1 cellular context compared by ENCODE assay signal in genomic region chr3:9779721-9780450, GRCh38.
TF ChIP-seq lines count a peak whose summit lies in the region.

No MANE protein-coding gene starts in this region.

TF ChIP-seq in K562, 482 proteins besides CTCF, POLR2A, EP300 and RAD21:
- TF ChIP-seq MAFF (IDR thresholded peaks at IDR 0.05; ENCODE audit: low read length) (no peak), SRF (CRISPR knock-in tag; IDR thresholded peaks at IDR 0.05) (peak; percentile 40 to 83; a peak in 3 of 4 replicates), RFX5 (IDR thresholded peaks at IDR 0.05; ENCODE audit: low read depth, low read length) (no peak), ZFX (CRISPR knock-in tag; IDR thresholded peaks at IDR 0.05) (peak; percentile 63), SOX6 (IDR thresholded peaks at IDR 0.05) (no peak), ZKSCAN3 (CRISPR knock-in tag; IDR thresholded peaks at IDR 0.05) (peak; percentile 77; the same call in 1 of the 2 replicates), TOE1 (IDR thresholded peaks at IDR 0.05; ENCODE audit: borderline replicate concordance) (no peak), TOE1 (CRISPR knock-in tag; IDR thresholded peaks at IDR 0.05; ENCODE audit: borderline replicate concordance, low read depth) (no peak), ZNF589 (CRISPR knock-in tag; IDR thresholded peaks at IDR 0.05; ENCODE audit: low read depth) (peak; percentile 40; the same call in 1 of the 2 replicates), SPI1 (IDR thresholded peaks at IDR 0.05; ENCODE audit: borderline replicate concordance, low read depth, low read length) (peak; percentile 74; the same call in 1 of the 2 replicates), ETV6 (IDR thresholded peaks at IDR 0.05; ENCODE audit: borderline replicate concordance in 1 of 2, low read depth in 2 of 2, low read length in 1 of 2) (peak in 1 of 2 experiments; percentile 3; a peak in 1 of 4 replicates), ETV6 (CRISPR knock-in tag; IDR thresholded peaks at IDR 0.05; ENCODE audit: borderline replicate concordance) (no peak), VEZF1 (CRISPR knock-in tag; IDR thresholded peaks at IDR 0.05) (0 out of 2 replicates have a peak, but pooled peaks have one; percentile 13), PKNOX1 (IDR thresholded peaks at IDR 0.05) (peak; percentile 22; the same call in 1 of the 2 replicates), GABPB1 (CRISPR knock-in tag; IDR thresholded peaks at IDR 0.05) (0 out of 2 replicates have a peak, but pooled peaks have one; percentile 31)
